1 cellular context compared by ENCODE assay signal in the genomic region with DNA sequence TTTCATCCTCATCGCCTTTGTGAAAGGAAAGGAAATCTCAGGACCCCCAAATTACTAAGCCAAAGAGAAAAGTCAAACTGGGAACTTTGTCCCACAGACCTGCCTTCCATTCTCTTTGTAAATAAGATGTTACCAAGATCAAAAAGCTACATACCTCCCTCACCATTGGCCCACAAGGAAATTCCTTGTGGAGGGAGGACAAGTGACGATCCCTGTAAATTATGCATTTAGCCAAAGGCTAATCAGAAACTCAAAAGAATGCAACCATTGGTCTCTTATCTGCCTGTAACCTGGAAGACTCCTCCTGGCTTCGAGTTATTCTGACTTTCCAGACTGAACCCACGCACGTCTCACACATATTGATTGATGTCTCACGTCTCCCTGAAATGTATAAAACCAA.
TF ChIP-seq lines count a peak whose summit lies in the region.

No MANE protein-coding gene starts in this region.

TF ChIP-seq in H1, 55 proteins besides CTCF, POLR2A, EP300 and RAD21:
- TF ChIP-seq ASH2L (IDR thresholded peaks at IDR 0.05; ENCODE audit: low read length) = no peak
- peak; percentile 27; the same call in 1 of the 2 replicates for TF ChIP-seq TEAD4 (IDR thresholded peaks at IDR 0.05; ENCODE audit: low read depth, low read length)
- TF ChIP-seq TBP (IDR thresholded peaks at IDR 0.05; ENCODE audit: low read depth, low read length) = no peak
